20 cellular contexts compared by ENCODE assay signal in genomic region chr2:84388921-84389490, GRCh38.
DNase-seq lines count a peak whose midpoint lies in the region; ATAC-seq and TF ChIP-seq lines count a peak whose summit lies in the region.
"Had no signal": no experiment of that assay in that cellular context is flagged by ENCODE, and none has a peak within 500 bp of the region (broad histone marks: within the 10 kb centered on the region; RNA-seq: fewer than 3 reads in every experiment).

No MANE protein-coding gene starts in this region.

- no peak overlapping the region for H3K4me3 ChIP-seq in aorta (ENCODE audit: low read length in 2 of 2)
- H3K4me3 ChIP-seq: A549, BLaER1, GM12878 had no signal

- no peak overlapping the region for H3K27ac Mint-ChIP-seq in chondrocyte (ENCODE audit: unreplicated experiment)
- H3K27ac Mint-ChIP-seq: CD4-positive, alpha-beta memory T cell; HFFc6 had no signal

- H3K9me3 ChIP-seq in aorta (ENCODE audit: control insufficient read depth, low read length) = no peaks in the 10 kb centered on the region
- H3K9me3 ChIP-seq: A549 had no signal

- no peaks in the 10 kb centered on the region for H3K4me1 ChIP-seq in aorta (ENCODE audit: control insufficient read depth in 1 of 2, insufficient read depth in 2 of 2, low read length in 2 of 2)
- H3K4me1 ChIP-seq: A549, BLaER1 had no signal

- peaks cover 6% of the 10 kb centered on the region for H3K4me1 Mint-ChIP-seq in chondrocyte (ENCODE audit: low read depth)
- H3K4me1 Mint-ChIP-seq: CD14-positive monocyte; CD4-positive, alpha-beta memory T cell had no signal

- WGBS in aorta, 2 donors = 86% methylated on average over 9 of the region's 9 CpGs

- no peaks in the 10 kb centered on the region for H3K36me3 Mint-ChIP-seq in chondrocyte (ENCODE audit: low read depth)
- H3K36me3 Mint-ChIP-seq: CD14-positive monocyte had no signal

- intact Hi-C loops in posterior vena cava (cut with DNase I) = no loop called here
- intact Hi-C loops in aorta (cut with DNase I) = no loop called here

- no peaks in the 10 kb centered on the region for H3K27me3 ChIP-seq in aorta (ENCODE audit: control insufficient read depth in 1 of 2, insufficient read depth in 2 of 2, low read length in 1 of 2)
- H3K27me3 ChIP-seq: BLaER1 had no signal

- peaks cover 34% of the 10 kb centered on the region for H3K27me3 Mint-ChIP-seq in chondrocyte (ENCODE audit: low read depth)

- H3K27ac ChIP-seq in aorta (ENCODE audit: low read depth in 1 of 2, low read length in 2 of 2) = no peak overlapping the region
- H3K27ac ChIP-seq: 22Rv1, A549, BLaER1 had no signal

- H3K9me3 Mint-ChIP-seq in chondrocyte (ENCODE audit: low read depth) = peaks cover 3% of the 10 kb centered on the region
- H3K9me3 Mint-ChIP-seq: HFFc6 had no signal

- DNase-seq in DMS 273 (lab: John Stamatoyannopoulos, UW; ENCODE audit: unreplicated experiment) (peak; percentile 20), DMS 273 treated with DMSO at 0.1 percent for 48 hours (lab: John Stamatoyannopoulos, UW) (no peak), chondrocyte (ENCODE audit: low spot score) (peak; percentile 73), posterior vena cava (ENCODE audit: low spot score) (peak; percentile 58), aorta (no peak), cerebellar cortex (ENCODE audit: low spot score) (no peak)
- no peak for DNase-seq in stimulated activated CD4-positive, alpha-beta T cell treated with anti-CD3 and anti-CD28 coated beads, Interleukin-12 subunit alpha, Interleukin-12 subunit beta, amount 100 ng/mL, for 4 hours
- DNase-seq: CD4-positive, alpha-beta memory T cell; DMS53; DND-41; EL; GOT3; H7; HFFc6 had no signal

- no peaks in the 10 kb centered on the region for H3K36me3 ChIP-seq in aorta (ENCODE audit: control insufficient read depth in 1 of 2, insufficient read depth in 2 of 2, low read length in 1 of 2)
- H3K36me3 ChIP-seq: BLaER1 had no signal

- H3K4me3 Mint-ChIP-seq in chondrocyte (ENCODE audit: unreplicated experiment) = no peak overlapping the region
- H3K4me3 Mint-ChIP-seq: CD14-positive monocyte; CD4-positive, alpha-beta memory T cell; HFFc6 had no signal

- ATAC-seq in aorta (ENCODE audit: low FRiP score) = peak; percentile 29
- ATAC-seq: A549, GM12878, HCT116 had no signal

- TF ChIP-seq CTCF in chondrocyte (IDR thresholded peaks at IDR 0.05) = no peak

Comparison
In these comparisons a context has a peak if more than half of its experiments do, and no peak if none do; other contexts are left out.
1. DNase-seq: peak in DMS 273 (single experiment), chondrocyte (single experiment) and posterior vena cava (single experiment); none in DMS 273 treated with DMSO at 0.1 percent for 48 hours (single experiment), aorta (0 of 2), stimulated activated CD4-positive, alpha-beta T cell treated with anti-CD3 and anti-CD28 coated beads, Interleukin-12 subunit alpha, Interleukin-12 subunit beta, amount 100 ng/mL, for 4 hours (single experiment) and cerebellar cortex (single experiment).